13 cellular contexts compared by ENCODE assay signal in the genomic region with DNA sequence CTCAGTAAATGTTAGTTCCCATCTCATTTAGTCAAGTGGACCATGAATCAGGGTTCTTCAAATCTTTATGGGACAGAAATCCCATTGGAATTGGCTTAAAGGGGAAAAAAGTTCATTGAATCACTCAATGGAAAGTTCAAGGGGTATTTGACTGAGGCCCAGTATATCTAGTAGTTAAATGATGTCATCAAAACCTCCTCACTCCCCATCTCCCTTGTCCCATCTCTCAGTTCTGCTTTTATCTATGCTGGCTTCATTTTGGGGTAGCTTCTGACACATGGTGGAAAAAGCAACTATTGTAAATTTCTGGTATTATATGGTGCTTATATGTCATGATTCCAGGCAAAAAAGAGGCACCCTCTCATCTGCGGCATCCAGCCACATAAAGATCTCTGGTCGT. TPM values are rescaled to one million over a fixed set of nuclear protein-coding genes. Genes with fewer than 3 reads are reported as not detected.
DNase-seq lines count a peak whose midpoint lies in the region; ATAC-seq and TF ChIP-seq lines count a peak whose summit lies in the region.
"Had no signal": no experiment of that assay in that cellular context is flagged by ENCODE, and none has a peak within 500 bp of the region (broad histone marks: within the 10 kb centered on the region; RNA-seq: fewer than 3 reads in every experiment).

No MANE protein-coding gene starts in this region.

- H4K5ac ChIP-seq in mesendoderm (ENCODE audit: low read length): no peak overlapping the region

- DNase-seq in GM13976 (ENCODE audit: low spot score) (peak; percentile 32), DMS79 treated with DMSO at 0.1 percent for 48 hours (lab: John Stamatoyannopoulos, UW) (no peak), DMS79 (lab: John Stamatoyannopoulos, UW) (no peak), mesendoderm (no peak), dedifferentiated amniotic fluid mesenchymal stem cell (ENCODE audit: extremely low spot score) (no peak)
- DNase-seq: activated CD4-positive, alpha-beta T cell treated with anti-CD3 and anti-CD28 coated beads for 4 hours; colonic mucosa; MM.1S; nephron progenitor cell had no signal

- H2AK5ac ChIP-seq in mesendoderm (ENCODE audit: low read length): no peak overlapping the region

- no peak overlapping the region for H3K4me3 ChIP-seq in mesendoderm (ENCODE audit: low read length)
- H3K4me3 ChIP-seq: colonic mucosa had no signal

- no peak for TF ChIP-seq CTCF in GM13976 (IDR thresholded peaks at IDR 0.05; ENCODE audit: borderline replicate concordance, control extremely low read depth, extremely low read depth, insufficient read depth, missing control alignments)

- in situ Hi-C loops in GM13976 (cut with MboI; ENCODE audit: low sequenced_read_pairs, unreplicated experiment): no loop called here

- no peak overlapping the region for H3K23ac ChIP-seq in mesendoderm (ENCODE audit: low read length)

- no peak overlapping the region for H2BK120ac ChIP-seq in mesendoderm (ENCODE audit: low read depth, low read length)

- ATAC-seq in GM19452 (IDR thresholded peaks at IDR 0.05; ENCODE audit: unreplicated experiment) (peak; percentile 82), HG02852 (IDR thresholded peaks at IDR 0.05; ENCODE audit: unreplicated experiment) (peak; percentile 86), HG03521 (IDR thresholded peaks at IDR 0.05; ENCODE audit: unreplicated experiment) (peak; percentile 48)
- ATAC-seq: stimulated activated effector memory CD8-positive, alpha-beta T cell treated with anti-CD3 and anti-CD28 coated beads, Interleukin-12 subunit alpha, Interleukin-12 subunit beta, amount 100 ng/mL, for 72 hours had no signal

- H3K18ac ChIP-seq in mesendoderm (ENCODE audit: low read length): no peak overlapping the region

- H3K9ac ChIP-seq in mesendoderm (ENCODE audit: low read length): no peak overlapping the region

- no peak overlapping the region for H3K27ac ChIP-seq in mesendoderm (ENCODE audit: low read depth, low read length)
- H3K27ac ChIP-seq: colonic mucosa had no signal

- no peaks in the 10 kb centered on the region for H3K36me3 ChIP-seq in mesendoderm (ENCODE audit: control insufficient read depth, insufficient read depth, low read length)
- H3K36me3 ChIP-seq: colonic mucosa had no signal

- H3K56ac ChIP-seq in mesendoderm (ENCODE audit: low read length): no peak overlapping the region

- H3K4ac ChIP-seq in mesendoderm (ENCODE audit: low read depth, low read length): no peak overlapping the region

- H3K4me2 ChIP-seq in mesendoderm (ENCODE audit: low read length): no peak overlapping the region

- peaks cover 6% of the 10 kb centered on the region for H3K79me1 ChIP-seq in mesendoderm (ENCODE audit: low read length)

- H3K4me1 ChIP-seq in mesendoderm (ENCODE audit: control insufficient read depth, low read depth, low read length): no peaks in the 10 kb centered on the region
- H3K4me1 ChIP-seq: colonic mucosa had no signal

- H3K79me2 ChIP-seq in mesendoderm (ENCODE audit: control insufficient read depth, insufficient read depth, low read length): no peaks in the 10 kb centered on the region

- no CpG with 5 or more reads among the region's 2 CpGs for WGBS in mesendoderm (ENCODE audit: extremely low coverage, insufficient coverage, low lambda C conversion rate)

- H2BK5ac ChIP-seq in mesendoderm (ENCODE audit: low read length): no peak overlapping the region

- no peak overlapping the region for H4K8ac ChIP-seq in mesendoderm (ENCODE audit: low read depth, low read length)

- no peak overlapping the region for H2BK15ac ChIP-seq in mesendoderm (replicated peaks; ENCODE audit: low read depth)

- no peaks in the 10 kb centered on the region for H3K27me3 ChIP-seq in mesendoderm (ENCODE audit: insufficient read depth, low read length, poor library complexity)
- H3K27me3 ChIP-seq: colonic mucosa had no signal

RNA-seq across cellular contexts. Expression of a gene that starts 51.9 kb away (rescaled TPM):
- 22.6 TPM for polyA plus RNA-seq in mesendoderm (2013, experiment 1 of 2)
- 21.7 TPM for polyA plus RNA-seq in mesendoderm (2013, experiment 2 of 2)
